ENCODE assay signal across 2 cellular contexts in the genomic region with DNA sequence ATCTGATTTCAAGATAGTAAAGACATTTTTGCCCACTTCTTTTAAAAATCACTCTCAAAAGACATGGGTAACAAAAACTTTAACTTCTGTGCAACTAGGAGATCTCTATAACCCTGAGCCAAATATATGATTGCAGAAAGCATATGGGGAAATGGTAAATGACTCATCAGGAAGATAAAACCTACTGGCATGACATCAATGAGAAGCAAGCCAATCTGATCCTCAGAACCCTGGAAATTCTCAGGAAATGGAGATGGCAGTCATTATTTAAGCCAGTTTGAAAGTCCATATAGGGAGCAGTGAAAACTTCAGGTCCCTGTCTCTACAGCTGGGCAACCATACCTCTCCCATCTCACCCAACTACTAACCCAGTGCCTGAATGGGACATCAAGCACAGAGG.
TF ChIP-seq lines count a peak whose summit lies in the region.

No MANE protein-coding gene starts in this region.

TF ChIP-seq in H1, 55 proteins besides CTCF, POLR2A, EP300 and RAD21:
- TF ChIP-seq, protein P1, sequence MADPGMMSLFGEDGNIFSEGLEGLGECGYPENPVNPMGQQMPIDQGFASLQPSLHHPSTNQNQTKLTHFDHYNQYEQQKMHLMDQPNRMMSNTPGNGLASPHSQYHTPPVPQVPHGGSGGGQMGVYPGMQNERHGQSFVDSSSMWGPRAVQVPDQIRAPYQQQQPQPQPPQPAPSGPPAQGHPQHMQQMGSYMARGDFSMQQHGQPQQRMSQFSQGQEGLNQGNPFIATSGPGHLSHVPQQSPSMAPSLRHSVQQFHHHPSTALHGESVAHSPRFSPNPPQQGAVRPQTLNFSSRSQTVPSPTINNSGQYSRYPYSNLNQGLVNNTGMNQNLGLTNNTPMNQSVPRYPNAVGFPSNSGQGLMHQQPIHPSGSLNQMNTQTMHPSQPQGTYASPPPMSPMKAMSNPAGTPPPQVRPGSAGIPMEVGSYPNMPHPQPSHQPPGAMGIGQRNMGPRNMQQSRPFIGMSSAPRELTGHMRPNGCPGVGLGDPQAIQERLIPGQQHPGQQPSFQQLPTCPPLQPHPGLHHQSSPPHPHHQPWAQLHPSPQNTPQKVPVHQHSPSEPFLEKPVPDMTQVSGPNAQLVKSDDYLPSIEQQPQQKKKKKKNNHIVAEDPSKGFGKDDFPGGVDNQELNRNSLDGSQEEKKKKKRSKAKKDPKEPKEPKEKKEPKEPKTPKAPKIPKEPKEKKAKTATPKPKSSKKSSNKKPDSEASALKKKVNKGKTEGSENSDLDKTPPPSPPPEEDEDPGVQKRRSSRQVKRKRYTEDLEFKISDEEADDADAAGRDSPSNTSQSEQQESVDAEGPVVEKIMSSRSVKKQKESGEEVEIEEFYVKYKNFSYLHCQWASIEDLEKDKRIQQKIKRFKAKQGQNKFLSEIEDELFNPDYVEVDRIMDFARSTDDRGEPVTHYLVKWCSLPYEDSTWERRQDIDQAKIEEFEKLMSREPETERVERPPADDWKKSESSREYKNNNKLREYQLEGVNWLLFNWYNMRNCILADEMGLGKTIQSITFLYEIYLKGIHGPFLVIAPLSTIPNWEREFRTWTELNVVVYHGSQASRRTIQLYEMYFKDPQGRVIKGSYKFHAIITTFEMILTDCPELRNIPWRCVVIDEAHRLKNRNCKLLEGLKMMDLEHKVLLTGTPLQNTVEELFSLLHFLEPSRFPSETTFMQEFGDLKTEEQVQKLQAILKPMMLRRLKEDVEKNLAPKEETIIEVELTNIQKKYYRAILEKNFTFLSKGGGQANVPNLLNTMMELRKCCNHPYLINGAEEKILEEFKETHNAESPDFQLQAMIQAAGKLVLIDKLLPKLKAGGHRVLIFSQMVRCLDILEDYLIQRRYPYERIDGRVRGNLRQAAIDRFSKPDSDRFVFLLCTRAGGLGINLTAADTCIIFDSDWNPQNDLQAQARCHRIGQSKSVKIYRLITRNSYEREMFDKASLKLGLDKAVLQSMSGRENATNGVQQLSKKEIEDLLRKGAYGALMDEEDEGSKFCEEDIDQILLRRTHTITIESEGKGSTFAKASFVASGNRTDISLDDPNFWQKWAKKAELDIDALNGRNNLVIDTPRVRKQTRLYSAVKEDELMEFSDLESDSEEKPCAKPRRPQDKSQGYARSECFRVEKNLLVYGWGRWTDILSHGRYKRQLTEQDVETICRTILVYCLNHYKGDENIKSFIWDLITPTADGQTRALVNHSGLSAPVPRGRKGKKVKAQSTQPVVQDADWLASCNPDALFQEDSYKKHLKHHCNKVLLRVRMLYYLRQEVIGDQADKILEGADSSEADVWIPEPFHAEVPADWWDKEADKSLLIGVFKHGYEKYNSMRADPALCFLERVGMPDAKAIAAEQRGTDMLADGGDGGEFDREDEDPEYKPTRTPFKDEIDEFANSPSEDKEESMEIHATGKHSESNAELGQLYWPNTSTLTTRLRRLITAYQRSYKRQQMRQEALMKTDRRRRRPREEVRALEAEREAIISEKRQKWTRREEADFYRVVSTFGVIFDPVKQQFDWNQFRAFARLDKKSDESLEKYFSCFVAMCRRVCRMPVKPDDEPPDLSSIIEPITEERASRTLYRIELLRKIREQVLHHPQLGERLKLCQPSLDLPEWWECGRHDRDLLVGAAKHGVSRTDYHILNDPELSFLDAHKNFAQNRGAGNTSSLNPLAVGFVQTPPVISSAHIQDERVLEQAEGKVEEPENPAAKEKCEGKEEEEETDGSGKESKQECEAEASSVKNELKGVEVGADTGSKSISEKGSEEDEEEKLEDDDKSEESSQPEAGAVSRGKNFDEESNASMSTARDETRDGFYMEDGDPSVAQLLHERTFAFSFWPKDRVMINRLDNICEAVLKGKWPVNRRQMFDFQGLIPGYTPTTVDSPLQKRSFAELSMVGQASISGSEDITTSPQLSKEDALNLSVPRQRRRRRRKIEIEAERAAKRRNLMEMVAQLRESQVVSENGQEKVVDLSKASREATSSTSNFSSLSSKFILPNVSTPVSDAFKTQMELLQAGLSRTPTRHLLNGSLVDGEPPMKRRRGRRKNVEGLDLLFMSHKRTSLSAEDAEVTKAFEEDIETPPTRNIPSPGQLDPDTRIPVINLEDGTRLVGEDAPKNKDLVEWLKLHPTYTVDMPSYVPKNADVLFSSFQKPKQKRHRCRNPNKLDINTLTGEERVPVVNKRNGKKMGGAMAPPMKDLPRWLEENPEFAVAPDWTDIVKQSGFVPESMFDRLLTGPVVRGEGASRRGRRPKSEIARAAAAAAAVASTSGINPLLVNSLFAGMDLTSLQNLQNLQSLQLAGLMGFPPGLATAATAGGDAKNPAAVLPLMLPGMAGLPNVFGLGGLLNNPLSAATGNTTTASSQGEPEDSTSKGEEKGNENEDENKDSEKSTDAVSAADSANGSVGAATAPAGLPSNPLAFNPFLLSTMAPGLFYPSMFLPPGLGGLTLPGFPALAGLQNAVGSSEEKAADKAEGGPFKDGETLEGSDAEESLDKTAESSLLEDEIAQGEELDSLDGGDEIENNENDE (IDR thresholded peaks at IDR 0.05; ENCODE audit: insufficient replicate concordance, low read length): no peak
- no peak for TF ChIP-seq PHF8 (conservative IDR thresholded peaks at IDR 0.05; ENCODE audit: low read depth, low read length)
- TF ChIP-seq, protein P2, sequence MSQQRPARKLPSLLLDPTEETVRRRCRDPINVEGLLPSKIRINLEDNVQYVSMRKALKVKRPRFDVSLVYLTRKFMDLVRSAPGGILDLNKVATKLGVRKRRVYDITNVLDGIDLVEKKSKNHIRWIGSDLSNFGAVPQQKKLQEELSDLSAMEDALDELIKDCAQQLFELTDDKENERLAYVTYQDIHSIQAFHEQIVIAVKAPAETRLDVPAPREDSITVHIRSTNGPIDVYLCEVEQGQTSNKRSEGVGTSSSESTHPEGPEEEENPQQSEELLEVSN (IDR thresholded peaks at IDR 0.05): no peak

TF ChIP-seq in GM23338, 12 proteins besides CTCF, POLR2A, EP300 and RAD21 (continued from another document):
- TF ChIP-seq ZNF114 (CRISPR knock-in tag; IDR thresholded peaks at IDR 0.05) (no peak), ZNF331 (CRISPR knock-in tag; IDR thresholded peaks at IDR 0.05; ENCODE audit: low read depth) (no peak), EZH2 (IDR thresholded peaks at IDR 0.05; ENCODE audit: low read depth, unreplicated experiment) (no peak), EZH2phosphoT487 (IDR thresholded peaks at IDR 0.05; ENCODE audit: unreplicated experiment) (no peak)
- TF ChIP-seq, protein P3, sequence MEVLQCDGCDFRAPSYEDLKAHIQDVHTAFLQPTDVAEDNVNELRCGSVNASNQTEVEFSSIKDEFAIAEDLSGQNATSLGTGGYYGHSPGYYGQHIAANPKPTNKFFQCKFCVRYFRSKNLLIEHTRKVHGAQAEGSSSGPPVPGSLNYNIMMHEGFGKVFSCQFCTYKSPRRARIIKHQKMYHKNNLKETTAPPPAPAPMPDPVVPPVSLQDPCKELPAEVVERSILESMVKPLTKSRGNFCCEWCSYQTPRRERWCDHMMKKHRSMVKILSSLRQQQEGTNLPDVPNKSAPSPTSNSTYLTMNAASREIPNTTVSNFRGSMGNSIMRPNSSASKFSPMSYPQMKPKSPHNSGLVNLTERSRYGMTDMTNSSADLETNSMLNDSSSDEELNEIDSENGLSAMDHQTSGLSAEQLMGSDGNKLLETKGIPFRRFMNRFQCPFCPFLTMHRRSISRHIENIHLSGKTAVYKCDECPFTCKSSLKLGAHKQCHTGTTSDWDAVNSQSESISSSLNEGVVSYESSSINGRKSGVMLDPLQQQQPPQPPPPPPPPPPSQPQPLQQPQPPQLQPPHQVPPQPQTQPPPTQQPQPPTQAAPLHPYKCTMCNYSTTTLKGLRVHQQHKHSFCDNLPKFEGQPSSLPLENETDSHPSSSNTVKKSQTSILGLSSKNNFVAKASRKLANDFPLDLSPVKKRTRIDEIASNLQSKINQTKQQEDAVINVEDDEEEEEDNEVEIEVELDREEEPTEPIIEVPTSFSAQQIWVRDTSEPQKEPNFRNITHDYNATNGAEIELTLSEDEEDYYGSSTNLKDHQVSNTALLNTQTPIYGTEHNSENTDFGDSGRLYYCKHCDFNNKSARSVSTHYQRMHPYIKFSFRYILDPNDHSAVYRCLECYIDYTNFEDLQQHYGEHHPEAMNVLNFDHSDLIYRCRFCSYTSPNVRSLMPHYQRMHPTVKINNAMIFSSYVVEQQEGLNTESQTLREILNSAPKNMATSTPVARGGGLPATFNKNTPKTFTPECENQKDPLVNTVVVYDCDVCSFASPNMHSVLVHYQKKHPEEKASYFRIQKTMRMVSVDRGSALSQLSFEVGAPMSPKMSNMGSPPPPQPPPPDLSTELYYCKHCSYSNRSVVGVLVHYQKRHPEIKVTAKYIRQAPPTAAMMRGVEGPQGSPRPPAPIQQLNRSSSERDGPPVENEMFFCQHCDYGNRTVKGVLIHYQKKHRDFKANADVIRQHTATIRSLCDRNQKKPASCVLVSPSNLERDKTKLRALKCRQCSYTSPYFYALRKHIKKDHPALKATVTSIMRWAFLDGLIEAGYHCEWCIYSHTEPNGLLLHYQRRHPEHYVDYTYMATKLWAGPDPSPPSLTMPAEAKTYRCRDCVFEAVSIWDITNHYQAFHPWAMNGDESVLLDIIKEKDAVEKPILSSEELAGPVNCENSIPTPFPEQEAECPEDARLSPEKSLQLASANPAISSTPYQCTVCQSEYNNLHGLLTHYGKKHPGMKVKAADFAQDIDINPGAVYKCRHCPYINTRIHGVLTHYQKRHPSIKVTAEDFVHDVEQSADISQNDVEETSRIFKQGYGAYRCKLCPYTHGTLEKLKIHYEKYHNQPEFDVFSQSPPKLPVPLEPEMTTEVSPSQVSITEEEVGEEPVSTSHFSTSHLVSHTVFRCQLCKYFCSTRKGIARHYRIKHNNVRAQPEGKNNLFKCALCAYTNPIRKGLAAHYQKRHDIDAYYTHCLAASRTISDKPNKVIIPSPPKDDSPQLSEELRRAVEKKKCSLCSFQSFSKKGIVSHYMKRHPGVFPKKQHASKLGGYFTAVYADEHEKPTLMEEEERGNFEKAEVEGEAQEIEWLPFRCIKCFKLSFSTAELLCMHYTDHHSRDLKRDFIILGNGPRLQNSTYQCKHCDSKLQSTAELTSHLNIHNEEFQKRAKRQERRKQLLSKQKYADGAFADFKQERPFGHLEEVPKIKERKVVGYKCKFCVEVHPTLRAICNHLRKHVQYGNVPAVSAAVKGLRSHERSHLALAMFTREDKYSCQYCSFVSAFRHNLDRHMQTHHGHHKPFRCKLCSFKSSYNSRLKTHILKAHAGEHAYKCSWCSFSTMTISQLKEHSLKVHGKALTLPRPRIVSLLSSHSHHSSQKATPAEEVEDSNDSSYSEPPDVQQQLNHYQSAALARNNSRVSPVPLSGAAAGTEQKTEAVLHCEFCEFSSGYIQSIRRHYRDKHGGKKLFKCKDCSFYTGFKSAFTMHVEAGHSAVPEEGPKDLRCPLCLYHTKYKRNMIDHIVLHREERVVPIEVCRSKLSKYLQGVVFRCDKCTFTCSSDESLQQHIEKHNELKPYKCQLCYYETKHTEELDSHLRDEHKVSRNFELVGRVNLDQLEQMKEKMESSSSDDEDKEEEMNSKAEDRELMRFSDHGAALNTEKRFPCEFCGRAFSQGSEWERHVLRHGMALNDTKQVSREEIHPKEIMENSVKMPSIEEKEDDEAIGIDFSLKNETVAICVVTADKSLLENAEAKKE (CRISPR knock-in tag; IDR thresholded peaks at IDR 0.05): no peak
- TF ChIP-seq, protein P4, sequence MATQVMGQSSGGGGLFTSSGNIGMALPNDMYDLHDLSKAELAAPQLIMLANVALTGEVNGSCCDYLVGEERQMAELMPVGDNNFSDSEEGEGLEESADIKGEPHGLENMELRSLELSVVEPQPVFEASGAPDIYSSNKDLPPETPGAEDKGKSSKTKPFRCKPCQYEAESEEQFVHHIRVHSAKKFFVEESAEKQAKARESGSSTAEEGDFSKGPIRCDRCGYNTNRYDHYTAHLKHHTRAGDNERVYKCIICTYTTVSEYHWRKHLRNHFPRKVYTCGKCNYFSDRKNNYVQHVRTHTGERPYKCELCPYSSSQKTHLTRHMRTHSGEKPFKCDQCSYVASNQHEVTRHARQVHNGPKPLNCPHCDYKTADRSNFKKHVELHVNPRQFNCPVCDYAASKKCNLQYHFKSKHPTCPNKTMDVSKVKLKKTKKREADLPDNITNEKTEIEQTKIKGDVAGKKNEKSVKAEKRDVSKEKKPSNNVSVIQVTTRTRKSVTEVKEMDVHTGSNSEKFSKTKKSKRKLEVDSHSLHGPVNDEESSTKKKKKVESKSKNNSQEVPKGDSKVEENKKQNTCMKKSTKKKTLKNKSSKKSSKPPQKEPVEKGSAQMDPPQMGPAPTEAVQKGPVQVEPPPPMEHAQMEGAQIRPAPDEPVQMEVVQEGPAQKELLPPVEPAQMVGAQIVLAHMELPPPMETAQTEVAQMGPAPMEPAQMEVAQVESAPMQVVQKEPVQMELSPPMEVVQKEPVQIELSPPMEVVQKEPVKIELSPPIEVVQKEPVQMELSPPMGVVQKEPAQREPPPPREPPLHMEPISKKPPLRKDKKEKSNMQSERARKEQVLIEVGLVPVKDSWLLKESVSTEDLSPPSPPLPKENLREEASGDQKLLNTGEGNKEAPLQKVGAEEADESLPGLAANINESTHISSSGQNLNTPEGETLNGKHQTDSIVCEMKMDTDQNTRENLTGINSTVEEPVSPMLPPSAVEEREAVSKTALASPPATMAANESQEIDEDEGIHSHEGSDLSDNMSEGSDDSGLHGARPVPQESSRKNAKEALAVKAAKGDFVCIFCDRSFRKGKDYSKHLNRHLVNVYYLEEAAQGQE (IDR thresholded peaks at IDR 0.05; ENCODE audit: unreplicated experiment): no peak
TF ChIP-seq in GM23338: peak in this region for 0.
